Comparison of ENCODE assay signal across 2 cellular contexts in the genomic region with DNA sequence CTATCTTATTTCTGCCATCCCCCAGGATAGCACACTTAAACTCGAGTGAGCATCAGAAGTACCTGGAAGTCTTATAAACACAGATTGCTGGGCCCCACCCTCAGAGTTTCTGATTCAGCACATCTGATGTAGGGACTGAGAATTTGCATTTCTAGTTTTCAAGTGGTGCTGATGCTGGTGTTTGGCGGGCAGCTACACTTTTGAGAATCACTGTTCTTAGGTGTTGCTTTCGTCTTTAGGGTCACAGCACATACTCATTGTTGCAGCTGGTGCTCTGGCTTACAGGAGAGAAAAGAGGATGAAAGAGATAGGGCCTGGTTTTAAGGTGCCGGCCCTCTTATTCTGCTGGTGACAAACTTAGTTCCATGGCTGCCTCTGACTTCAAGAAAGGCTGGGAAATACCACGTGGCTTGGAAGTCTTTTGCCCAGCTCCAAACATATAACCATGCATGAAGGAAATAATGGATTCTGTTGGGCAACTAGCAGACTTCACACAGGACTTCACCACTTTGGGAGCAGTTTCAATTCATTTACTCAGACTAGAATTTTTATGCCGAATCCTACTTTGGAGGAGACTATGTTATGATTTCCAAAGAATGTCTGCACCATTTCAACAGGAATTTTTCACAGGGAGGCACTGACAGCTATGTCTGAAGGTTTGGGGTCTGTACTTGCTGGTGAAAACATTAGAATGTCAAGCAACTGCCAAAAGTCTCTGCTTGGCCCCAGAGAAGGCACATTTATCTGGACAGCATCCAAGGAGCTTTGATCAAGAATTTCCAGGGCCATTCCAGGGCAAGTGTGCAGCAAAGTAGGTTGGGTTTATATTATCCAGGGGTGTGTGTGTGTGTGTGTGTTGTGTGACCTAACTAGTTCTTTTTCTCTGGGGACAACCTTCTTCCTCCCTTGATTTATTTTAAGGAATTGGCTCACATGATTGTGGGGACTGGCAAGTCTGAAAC.
TF ChIP-seq lines count a peak whose summit lies in the region.

No MANE protein-coding gene starts in this region.

TF ChIP-seq in liver, 16 proteins besides CTCF, POLR2A, EP300 and RAD21:
- TF ChIP-seq RXRA (IDR thresholded peaks at IDR 0.05) = peak; percentile 13 to 69
- peak; percentile 90 for TF ChIP-seq NR2F2 (IDR thresholded peaks at IDR 0.05)
- TF ChIP-seq, protein P1, sequence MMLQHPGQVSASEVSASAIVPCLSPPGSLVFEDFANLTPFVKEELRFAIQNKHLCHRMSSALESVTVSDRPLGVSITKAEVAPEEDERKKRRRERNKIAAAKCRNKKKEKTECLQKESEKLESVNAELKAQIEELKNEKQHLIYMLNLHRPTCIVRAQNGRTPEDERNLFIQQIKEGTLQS (IDR thresholded peaks at IDR 0.05) = no peak
- no peak for TF ChIP-seq EGR1 (IDR thresholded peaks at IDR 0.05; ENCODE audit: low read depth in 2 of 2)
- TF ChIP-seq SP1 (IDR thresholded peaks at IDR 0.05) = peak; percentile 58

TF ChIP-seq in HepG2, 621 proteins besides CTCF, POLR2A, EP300 and RAD21:
- TF ChIP-seq, protein P2, sequence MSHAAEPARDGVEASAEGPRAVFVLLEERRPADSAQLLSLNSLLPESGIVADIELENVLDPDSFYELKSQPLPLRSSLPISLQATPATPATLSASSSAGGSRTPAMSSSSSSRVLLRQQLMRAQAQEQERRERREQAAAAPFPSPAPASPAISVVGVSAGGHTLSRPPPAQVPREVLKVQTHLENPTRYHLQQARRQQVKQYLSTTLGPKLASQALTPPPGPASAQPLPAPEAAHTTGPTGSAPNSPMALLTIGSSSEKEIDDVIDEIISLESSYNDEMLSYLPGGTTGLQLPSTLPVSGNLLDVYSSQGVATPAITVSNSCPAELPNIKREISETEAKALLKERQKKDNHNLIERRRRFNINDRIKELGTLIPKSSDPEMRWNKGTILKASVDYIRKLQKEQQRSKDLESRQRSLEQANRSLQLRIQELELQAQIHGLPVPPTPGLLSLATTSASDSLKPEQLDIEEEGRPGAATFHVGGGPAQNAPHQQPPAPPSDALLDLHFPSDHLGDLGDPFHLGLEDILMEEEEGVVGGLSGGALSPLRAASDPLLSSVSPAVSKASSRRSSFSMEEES (CRISPR knock-in tag; IDR thresholded peaks at IDR 0.05) = no peak
- TF ChIP-seq, protein P3, sequence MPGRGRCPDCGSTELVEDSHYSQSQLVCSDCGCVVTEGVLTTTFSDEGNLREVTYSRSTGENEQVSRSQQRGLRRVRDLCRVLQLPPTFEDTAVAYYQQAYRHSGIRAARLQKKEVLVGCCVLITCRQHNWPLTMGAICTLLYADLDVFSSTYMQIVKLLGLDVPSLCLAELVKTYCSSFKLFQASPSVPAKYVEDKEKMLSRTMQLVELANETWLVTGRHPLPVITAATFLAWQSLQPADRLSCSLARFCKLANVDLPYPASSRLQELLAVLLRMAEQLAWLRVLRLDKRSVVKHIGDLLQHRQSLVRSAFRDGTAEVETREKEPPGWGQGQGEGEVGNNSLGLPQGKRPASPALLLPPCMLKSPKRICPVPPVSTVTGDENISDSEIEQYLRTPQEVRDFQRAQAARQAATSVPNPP (CRISPR knock-in tag; IDR thresholded peaks at IDR 0.05) = no peak
- TF ChIP-seq MYNN (CRISPR knock-in tag; IDR thresholded peaks at IDR 0.05; ENCODE audit: low read depth) (no peak), ISL2 (CRISPR knock-in tag; IDR thresholded peaks at IDR 0.05) (no peak), PAX8 (CRISPR knock-in tag; IDR thresholded peaks at IDR 0.05; ENCODE audit: borderline replicate concordance) (no peak), ZNF83 (CRISPR knock-in tag; IDR thresholded peaks at IDR 0.05; ENCODE audit: borderline replicate concordance) (no peak), CHD2 (IDR thresholded peaks at IDR 0.05; ENCODE audit: low read depth, low read length) (no peak), GABPA (IDR thresholded peaks at IDR 0.05; ENCODE audit: low read depth, low read length) (no peak), GABPA (CRISPR knock-in tag; IDR thresholded peaks at IDR 0.05; ENCODE audit: low read depth) (no peak), FOXK2 (IDR thresholded peaks at IDR 0.05) (no peak), ZNF619 (CRISPR knock-in tag; IDR thresholded peaks at IDR 0.05) (no peak), ZFP82 (CRISPR knock-in tag; IDR thresholded peaks at IDR 0.05; ENCODE audit: borderline replicate concordance) (no peak), CCDC6 (CRISPR knock-in tag; IDR thresholded peaks at IDR 0.05) (no peak), MTA1 (CRISPR knock-in tag; IDR thresholded peaks at IDR 0.05; ENCODE audit: borderline replicate concordance) (no peak), MAZ (IDR thresholded peaks at IDR 0.05; ENCODE audit: borderline replicate concordance, low read depth, low read length) (no peak), MAZ (CRISPR knock-in tag; IDR thresholded peaks at IDR 0.05; ENCODE audit: low read depth) (no peak)
- TF ChIP-seq, protein P4, sequence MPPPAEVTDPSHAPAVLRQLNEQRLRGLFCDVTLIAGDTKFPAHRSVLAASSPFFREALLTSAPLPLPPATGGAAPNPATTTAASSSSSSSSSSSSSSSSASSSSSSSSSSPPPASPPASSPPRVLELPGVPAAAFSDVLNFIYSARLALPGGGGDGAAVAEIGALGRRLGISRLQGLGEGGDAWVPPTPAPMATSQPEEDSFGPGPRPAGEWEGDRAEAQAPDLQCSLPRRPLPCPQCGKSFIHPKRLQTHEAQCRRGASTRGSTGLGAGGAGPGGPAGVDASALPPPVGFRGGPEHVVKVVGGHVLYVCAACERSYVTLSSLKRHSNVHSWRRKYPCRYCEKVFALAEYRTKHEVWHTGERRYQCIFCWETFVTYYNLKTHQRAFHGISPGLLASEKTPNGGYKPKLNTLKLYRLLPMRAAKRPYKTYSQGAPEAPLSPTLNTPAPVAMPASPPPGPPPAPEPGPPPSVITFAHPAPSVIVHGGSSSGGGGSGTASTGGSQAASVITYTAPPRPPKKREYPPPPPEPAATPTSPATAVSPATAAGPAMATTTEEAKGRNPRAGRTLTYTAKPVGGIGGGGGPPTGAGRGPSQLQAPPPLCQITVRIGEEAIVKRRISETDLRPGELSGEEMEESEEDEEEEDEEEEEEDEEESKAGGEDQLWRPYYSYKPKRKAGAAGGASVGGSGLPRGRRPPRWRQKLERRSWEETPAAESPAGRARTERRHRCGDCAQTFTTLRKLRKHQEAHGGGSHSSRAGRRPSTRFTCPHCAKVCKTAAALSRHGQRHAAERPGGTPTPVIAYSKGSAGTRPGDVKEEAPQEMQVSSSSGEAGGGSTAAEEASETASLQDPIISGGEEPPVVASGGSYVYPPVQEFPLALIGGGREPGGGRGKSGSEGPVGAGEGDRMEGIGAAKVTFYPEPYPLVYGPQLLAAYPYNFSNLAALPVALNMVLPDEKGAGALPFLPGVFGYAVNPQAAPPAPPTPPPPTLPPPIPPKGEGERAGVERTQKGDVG (CRISPR knock-in tag; IDR thresholded peaks at IDR 0.05; ENCODE audit: borderline replicate concordance) = no peak
- TF ChIP-seq, protein P5, sequence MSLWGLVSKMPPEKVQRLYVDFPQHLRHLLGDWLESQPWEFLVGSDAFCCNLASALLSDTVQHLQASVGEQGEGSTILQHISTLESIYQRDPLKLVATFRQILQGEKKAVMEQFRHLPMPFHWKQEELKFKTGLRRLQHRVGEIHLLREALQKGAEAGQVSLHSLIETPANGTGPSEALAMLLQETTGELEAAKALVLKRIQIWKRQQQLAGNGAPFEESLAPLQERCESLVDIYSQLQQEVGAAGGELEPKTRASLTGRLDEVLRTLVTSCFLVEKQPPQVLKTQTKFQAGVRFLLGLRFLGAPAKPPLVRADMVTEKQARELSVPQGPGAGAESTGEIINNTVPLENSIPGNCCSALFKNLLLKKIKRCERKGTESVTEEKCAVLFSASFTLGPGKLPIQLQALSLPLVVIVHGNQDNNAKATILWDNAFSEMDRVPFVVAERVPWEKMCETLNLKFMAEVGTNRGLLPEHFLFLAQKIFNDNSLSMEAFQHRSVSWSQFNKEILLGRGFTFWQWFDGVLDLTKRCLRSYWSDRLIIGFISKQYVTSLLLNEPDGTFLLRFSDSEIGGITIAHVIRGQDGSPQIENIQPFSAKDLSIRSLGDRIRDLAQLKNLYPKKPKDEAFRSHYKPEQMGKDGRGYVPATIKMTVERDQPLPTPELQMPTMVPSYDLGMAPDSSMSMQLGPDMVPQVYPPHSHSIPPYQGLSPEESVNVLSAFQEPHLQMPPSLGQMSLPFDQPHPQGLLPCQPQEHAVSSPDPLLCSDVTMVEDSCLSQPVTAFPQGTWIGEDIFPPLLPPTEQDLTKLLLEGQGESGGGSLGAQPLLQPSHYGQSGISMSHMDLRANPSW (CRISPR knock-in tag; IDR thresholded peaks at IDR 0.05; ENCODE audit: borderline replicate concordance) = no peak
- TF ChIP-seq, protein P6, sequence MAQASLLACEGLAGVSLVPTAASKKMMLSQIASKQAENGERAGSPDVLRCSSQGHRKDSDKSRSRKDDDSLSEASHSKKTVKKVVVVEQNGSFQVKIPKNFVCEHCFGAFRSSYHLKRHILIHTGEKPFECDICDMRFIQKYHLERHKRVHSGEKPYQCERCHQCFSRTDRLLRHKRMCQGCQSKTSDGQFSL (CRISPR knock-in tag; IDR thresholded peaks at IDR 0.05) = no peak
- TF ChIP-seq, protein P7, sequence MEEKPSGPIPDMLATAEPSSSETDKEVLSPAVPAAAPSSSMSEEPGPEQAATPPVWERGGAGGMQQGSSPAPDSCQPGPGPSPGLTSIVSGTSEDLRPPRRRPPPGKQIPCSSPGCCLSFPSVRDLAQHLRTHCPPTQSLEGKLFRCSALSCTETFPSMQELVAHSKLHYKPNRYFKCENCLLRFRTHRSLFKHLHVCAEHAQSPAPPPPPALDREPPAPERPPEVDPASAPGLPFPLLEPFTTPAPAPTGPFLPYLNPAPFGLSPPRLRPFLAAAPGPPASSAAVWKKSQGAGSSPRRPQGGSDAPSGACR (CRISPR knock-in tag; IDR thresholded peaks at IDR 0.05) = no peak
- TF ChIP-seq, protein P8, sequence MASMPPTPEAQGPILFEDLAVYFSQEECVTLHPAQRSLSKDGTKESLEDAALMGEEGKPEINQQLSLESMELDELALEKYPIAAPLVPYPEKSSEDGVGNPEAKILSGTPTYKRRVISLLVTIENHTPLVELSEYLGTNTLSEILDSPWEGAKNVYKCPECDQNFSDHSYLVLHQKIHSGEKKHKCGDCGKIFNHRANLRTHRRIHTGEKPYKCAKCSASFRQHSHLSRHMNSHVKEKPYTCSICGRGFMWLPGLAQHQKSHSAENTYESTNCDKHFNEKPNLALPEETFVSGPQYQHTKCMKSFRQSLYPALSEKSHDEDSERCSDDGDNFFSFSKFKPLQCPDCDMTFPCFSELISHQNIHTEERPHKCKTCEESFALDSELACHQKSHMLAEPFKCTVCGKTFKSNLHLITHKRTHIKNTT (CRISPR knock-in tag; IDR thresholded peaks at IDR 0.05) = no peak
